ENCODE assay signal across 1 cellular context in genomic region chr2:158321264-158321663, GRCh38.
TF ChIP-seq lines count a peak whose summit lies in the region.

No MANE protein-coding gene starts in this region.

TF ChIP-seq in K562, 482 proteins besides CTCF, POLR2A, EP300 and RAD21 (continued from another document and continues in another):
- TF ChIP-seq ARID4B (CRISPR knock-in tag; IDR thresholded peaks at IDR 0.05), result no peak
- TF ChIP-seq GTF2F1 (IDR thresholded peaks at IDR 0.05; ENCODE audit: low read depth, low read length), result no peak
- TF ChIP-seq TBP (optimal IDR thresholded peaks at IDR 0.05; ENCODE audit: low read depth, low read length), result peak; percentile 52
- no peak for TF ChIP-seq HES1 (IDR thresholded peaks at IDR 0.05; ENCODE audit: low read depth)
- no peak for TF ChIP-seq POU5F1 (IDR thresholded peaks at IDR 0.05; ENCODE audit: borderline replicate concordance, low read depth, low read length, partially characterized antibody)
- TF ChIP-seq ZNF780A (CRISPR knock-in tag; IDR thresholded peaks at IDR 0.05), result no peak
- peak in 1 of 2 experiments; percentile 23; a peak in 2 of 4 replicates for TF ChIP-seq ZNF639 (CRISPR knock-in tag; conservative IDR thresholded peaks at IDR 0.05 in 1 of 2, IDR thresholded peaks at IDR 0.05 in 1 of 2)
- 0 out of 2 replicates have a peak, but pooled peaks have one; percentile 5 for TF ChIP-seq ILF3 (IDR thresholded peaks at IDR 0.05; ENCODE audit: borderline replicate concordance)
- peak; percentile 81 for TF ChIP-seq ARID1B (IDR thresholded peaks at IDR 0.05)
- peak; percentile 27; the same call in 1 of the 2 replicates for TF ChIP-seq CTBP1 (IDR thresholded peaks at IDR 0.05; ENCODE audit: borderline replicate concordance)
- TF ChIP-seq E4F1 (CRISPR knock-in tag; IDR thresholded peaks at IDR 0.05; ENCODE audit: borderline replicate concordance), result no peak
- TF ChIP-seq MCM7 (IDR thresholded peaks at IDR 0.05), result no peak
- TF ChIP-seq TRIM24 (IDR thresholded peaks at IDR 0.05), result peak in 1 of 2 experiments; percentile 49; a peak in 2 of 4 replicates
- peak; percentile 94 for TF ChIP-seq CXXC5 (CRISPR knock-in tag; IDR thresholded peaks at IDR 0.05)
- no peak for TF ChIP-seq EP400 (IDR thresholded peaks at IDR 0.05)
- TF ChIP-seq CBFA2T3 (IDR thresholded peaks at IDR 0.05), result peak; percentile 72
- TF ChIP-seq ZNF512 (tag; IDR thresholded peaks at IDR 0.05), result no peak
- no peak for TF ChIP-seq HCFC1 (IDR thresholded peaks at IDR 0.05; ENCODE audit: low read depth, low read length)
- peak; percentile 73 for TF ChIP-seq LEF1 (IDR thresholded peaks at IDR 0.05)
- TF ChIP-seq MYBL2 (IDR thresholded peaks at IDR 0.05; ENCODE audit: low read depth), result no peak
- no peak for TF ChIP-seq MYBL2 (CRISPR knock-in tag; IDR thresholded peaks at IDR 0.05; ENCODE audit: borderline replicate concordance)
- TF ChIP-seq HBP1 (CRISPR knock-in tag; IDR thresholded peaks at IDR 0.05), result 0 out of 2 replicates have a peak, but pooled peaks have one; percentile 17
- TF ChIP-seq MAFG (tag; conservative IDR thresholded peaks at IDR 0.05), result no peak
- TF ChIP-seq ZNF589 (CRISPR knock-in tag; IDR thresholded peaks at IDR 0.05; ENCODE audit: low read depth), result peak; percentile 95
- no peak for TF ChIP-seq PRDM10 (IDR thresholded peaks at IDR 0.05; ENCODE audit: partially characterized antibody)
- no peak for TF ChIP-seq ZNF57 (CRISPR knock-in tag; IDR thresholded peaks at IDR 0.05)
- peak; percentile 53; the same call in 1 of the 2 replicates for TF ChIP-seq HDAC2 (IDR thresholded peaks at IDR 0.05)
- TF ChIP-seq KLF13 (tag; IDR thresholded peaks at IDR 0.05; ENCODE audit: borderline replicate concordance, low read depth), result no peak
- TF ChIP-seq TCFL5 (CRISPR knock-in tag; conservative IDR thresholded peaks at IDR 0.05), result no peak
- TF ChIP-seq ZBTB1 (CRISPR knock-in tag; IDR thresholded peaks at IDR 0.05; ENCODE audit: borderline replicate concordance, low read depth), result no peak
- no peak for TF ChIP-seq DNMT1 (IDR thresholded peaks at IDR 0.05)
- TF ChIP-seq MECOM (CRISPR knock-in tag; IDR thresholded peaks at IDR 0.05), result 0 out of 2 replicates have a peak, but pooled peaks have one; percentile 42
- no peak for TF ChIP-seq MLX (CRISPR knock-in tag; conservative IDR thresholded peaks at IDR 0.05)
- 0 out of 2 replicates have a peak, but pooled peaks have one; percentile 50 for TF ChIP-seq JUN (IDR thresholded peaks at IDR 0.05; ENCODE audit: borderline replicate concordance, low read depth, low read length)
- no peak for TF ChIP-seq JUN (CRISPR knock-in tag; IDR thresholded peaks at IDR 0.05; ENCODE audit: borderline replicate concordance)
- TF ChIP-seq ZKSCAN8 (CRISPR knock-in tag; IDR thresholded peaks at IDR 0.05), result peak; percentile 72; the same call in 1 of the 2 replicates
- TF ChIP-seq FOXA1 (IDR thresholded peaks at IDR 0.05; ENCODE audit: borderline replicate concordance), result no peak
- TF ChIP-seq ZNF592 (IDR thresholded peaks at IDR 0.05), result peak; percentile 92
- TF ChIP-seq ZNF584 (CRISPR knock-in tag; IDR thresholded peaks at IDR 0.05; ENCODE audit: low read depth), result peak; percentile 89
